ENCODE assay signal across 9 cellular contexts in genomic region chr6:52305948-52306767, GRCh38. TPM values are rescaled to one million over a fixed set of nuclear protein-coding genes. Genes with fewer than 3 reads are reported as not detected.
DNase-seq lines count a peak whose midpoint lies in the region; ATAC-seq, FAIRE-seq and TF ChIP-seq lines count a peak whose summit lies in the region.
"Had no signal": no experiment of that assay in that cellular context is flagged by ENCODE, and none has a peak within 500 bp of the region (broad histone marks: within the 10 kb centered on the region; RNA-seq: fewer than 3 reads in every experiment).

No MANE protein-coding gene starts in this region.

- no peaks in the 10 kb centered on the region for H3K27me3 Mint-ChIP-seq in IgD-negative memory B cell

- H3K27ac ChIP-seq in esophagus muscularis mucosa (replicated peaks in 1 of 4), result peak overlapping the region; percentile 39 to 67 (median 62)

- H3K4me1 Mint-ChIP-seq in IgD-negative memory B cell, result peaks cover 50 to 57% (median 57%) of the 10 kb centered on the region in 3 donors

- H3K4me1 ChIP-seq in esophagus muscularis mucosa, result peaks cover 18 to 35% (median 30%) of the 10 kb centered on the region in 4 donors

- TF ChIP-seq POLR2A in GM12891 (IDR thresholded peaks at IDR 0.05; ENCODE audit: low read depth, low read length), result no peak
- no peak for TF ChIP-seq POLR2A in esophagus muscularis mucosa (IDR thresholded peaks at IDR 0.05; ENCODE audit: low read depth)

- no peaks in the 10 kb centered on the region for H3K27me3 ChIP-seq in esophagus muscularis mucosa

- peak overlapping the region; percentile 49 to 84 (median 65) for H3K4me3 Mint-ChIP-seq in IgD-negative memory B cell

- no peak for TF ChIP-seq EP300 in esophagus muscularis mucosa (IDR thresholded peaks at IDR 0.05)

- H3K9me3 Mint-ChIP-seq in IgD-negative memory B cell, result no peaks in the 10 kb centered on the region

- intact Hi-C loops in esophagus muscularis mucosa (cut with DNase I), result loop anchor here (10.0 kb wide), 1 partner anchor 49 kb away; no protein-coding TSS in a partner anchor

- H3K27ac Mint-ChIP-seq in IgD-negative memory B cell, result peak overlapping the region; percentile 92 to 100 (median 98)

- whole genome bisulfite sequencing in esophagus muscularis mucosa, result 91% methylated on average over 15 of the region's 15 CpGs

- no peak overlapping the region for H3K4me3 ChIP-seq in esophagus muscularis mucosa

- no peaks in the 10 kb centered on the region for H3K9me3 ChIP-seq in esophagus muscularis mucosa

- no peak for TF ChIP-seq CTCF in esophagus muscularis mucosa (IDR thresholded peaks at IDR 0.05)

- no peaks in the 10 kb centered on the region for H3K36me3 ChIP-seq in esophagus muscularis mucosa

- DNase-seq in GM12891 (ENCODE audit: insufficient read length, low spot score) (no peak), esophagus muscularis mucosa (ENCODE audit: extremely low spot score) (no peak), COR-L47 (lab: John Stamatoyannopoulos, UW) (no peak), activated gamma-delta T cell treated with Interleukin-2 at 50 U/mL for 16 hours (no peak), DMS53 treated with DMSO at 0.1 percent for 48 hours (lab: John Stamatoyannopoulos, UW; ENCODE audit: unreplicated experiment) (no peak), NCI-H510A (lab: John Stamatoyannopoulos, UW) (no peak)

- H3K36me3 Mint-ChIP-seq in IgD-negative memory B cell, result no peaks in the 10 kb centered on the region

- ATAC-seq in GM21515 (IDR thresholded peaks at IDR 0.05; ENCODE audit: unreplicated experiment), result peak; percentile 63
- ATAC-seq: HCT116 had no signal

- FAIRE-seq in GM12891 (lab: Jason Lieb, UNC), result peak; percentile 76

TF ChIP-seq in GM12891, 5 proteins besides CTCF, POLR2A, EP300 and RAD21:
- TF ChIP-seq SPI1 (IDR thresholded peaks at IDR 0.05; ENCODE audit: low read depth, low read length) (peak; percentile 98), TAF1 (IDR thresholded peaks at IDR 0.05; ENCODE audit: low read depth, low read length) (no peak), PAX5 (IDR thresholded peaks at IDR 0.05; ENCODE audit: insufficient read depth, low read length, severe bottlenecking) (no peak)

RNA-seq across cellular contexts. Expression of gene MCM3, which starts 21.6 kb away (rescaled TPM):
- polyA plus RNA-seq in GM12891 (2012; ENCODE audit: low read depth, missing spikeins), result 107 TPM
- polyA plus RNA-seq in IgD-negative memory B cell, result 56.1 TPM
- 10 to 100 TPM; 32.4 to 42.6 (median 41.1) TPM for total RNA-seq in esophagus muscularis mucosa

RNA-seq across cellular contexts. Expression of gene PAQR8, which starts 55.8 kb away (rescaled TPM):
- polyA plus RNA-seq in GM12891 (2012; ENCODE audit: low read depth, missing spikeins), result 8.6 TPM
- polyA plus RNA-seq in IgD-negative memory B cell, result 6.4 TPM
- total RNA-seq in esophagus muscularis mucosa, result 10 to 100 TPM; 11.1 to 32.5 (median 14.2) TPM
